ENCODE assay signal across 1 cellular context in the genomic region with DNA sequence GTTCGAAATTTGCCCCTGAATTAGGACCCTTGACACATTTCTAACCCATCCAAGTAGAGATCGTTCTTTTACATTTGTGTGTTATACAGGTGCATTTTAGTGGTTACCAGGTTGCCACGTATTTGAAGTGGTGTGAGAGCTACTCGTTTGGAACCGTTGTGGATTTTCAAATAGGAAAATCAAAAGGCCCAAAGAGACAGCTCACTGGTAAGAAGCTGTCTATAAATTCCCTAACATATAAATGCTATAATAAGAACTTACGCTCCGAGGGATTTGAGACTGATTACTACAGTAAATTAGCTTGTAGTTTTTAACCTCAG.
TF ChIP-seq lines count a peak whose summit lies in the region.

No MANE protein-coding gene starts in this region.

TF ChIP-seq in WTC11, 78 proteins besides CTCF, POLR2A, EP300 and RAD21 (continued from another document):
- TF ChIP-seq, protein P1, sequence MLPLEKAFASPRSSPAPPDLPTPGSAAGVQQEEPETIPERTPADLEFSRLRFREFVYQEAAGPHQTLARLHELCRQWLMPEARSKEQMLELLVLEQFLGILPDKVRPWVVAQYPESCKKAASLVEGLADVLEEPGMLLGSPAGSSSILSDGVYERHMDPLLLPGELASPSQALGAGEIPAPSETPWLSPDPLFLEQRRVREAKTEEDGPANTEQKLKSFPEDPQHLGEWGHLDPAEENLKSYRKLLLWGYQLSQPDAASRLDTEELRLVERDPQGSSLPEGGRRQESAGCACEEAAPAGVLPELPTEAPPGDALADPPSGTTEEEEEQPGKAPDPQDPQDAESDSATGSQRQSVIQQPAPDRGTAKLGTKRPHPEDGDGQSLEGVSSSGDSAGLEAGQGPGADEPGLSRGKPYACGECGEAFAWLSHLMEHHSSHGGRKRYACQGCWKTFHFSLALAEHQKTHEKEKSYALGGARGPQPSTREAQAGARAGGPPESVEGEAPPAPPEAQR (CRISPR knock-in tag; IDR thresholded peaks at IDR 0.05), result no peak
- TF ChIP-seq FOXJ3 (CRISPR knock-in tag; IDR thresholded peaks at IDR 0.05; ENCODE audit: borderline replicate concordance), result no peak
